9 cellular contexts compared by ENCODE assay signal in the genomic region with DNA sequence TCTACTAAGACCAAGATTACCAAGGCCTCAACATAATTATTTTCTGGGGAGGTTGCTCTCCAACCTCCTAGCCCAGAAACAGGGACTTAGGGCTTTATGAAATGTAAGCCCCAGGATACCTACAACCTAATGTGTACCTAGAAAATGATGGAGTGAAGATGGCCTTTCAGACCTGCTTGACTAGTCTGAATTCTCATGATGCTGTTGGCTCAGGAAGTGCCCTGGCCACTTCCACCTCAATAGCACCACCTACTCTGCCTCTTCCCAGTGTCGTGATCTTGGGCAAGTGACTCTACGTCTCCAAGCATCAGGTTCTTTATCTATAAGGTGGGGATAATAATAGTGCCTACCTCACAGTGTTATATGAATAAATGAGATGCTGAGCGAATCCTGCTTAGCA.
"Had no signal": no experiment of that assay in that cellular context is flagged by ENCODE, and none has a peak within 500 bp of the region (broad histone marks: within the 10 kb centered on the region; RNA-seq: fewer than 3 reads in every experiment).

No MANE protein-coding gene starts in this region.

- H3K36me3 ChIP-seq: HAP-1 had no signal

- ATAC-seq: HCT116, HepG2 had no signal

- H3K4me1 ChIP-seq: HAP-1 had no signal

- H3K27ac ChIP-seq: GM23248, HL-60 had no signal

- H3K4me3 ChIP-seq: GM23248, HAP-1 had no signal

- DNase-seq: GM23248, GOT3, H7, HFFc6, KBM-7 had no signal

- FAIRE-seq: HepG2 had no signal

- H3K9me3 ChIP-seq: HAP-1 had no signal
